8 cellular contexts compared by ENCODE assay signal in the genomic region with DNA sequence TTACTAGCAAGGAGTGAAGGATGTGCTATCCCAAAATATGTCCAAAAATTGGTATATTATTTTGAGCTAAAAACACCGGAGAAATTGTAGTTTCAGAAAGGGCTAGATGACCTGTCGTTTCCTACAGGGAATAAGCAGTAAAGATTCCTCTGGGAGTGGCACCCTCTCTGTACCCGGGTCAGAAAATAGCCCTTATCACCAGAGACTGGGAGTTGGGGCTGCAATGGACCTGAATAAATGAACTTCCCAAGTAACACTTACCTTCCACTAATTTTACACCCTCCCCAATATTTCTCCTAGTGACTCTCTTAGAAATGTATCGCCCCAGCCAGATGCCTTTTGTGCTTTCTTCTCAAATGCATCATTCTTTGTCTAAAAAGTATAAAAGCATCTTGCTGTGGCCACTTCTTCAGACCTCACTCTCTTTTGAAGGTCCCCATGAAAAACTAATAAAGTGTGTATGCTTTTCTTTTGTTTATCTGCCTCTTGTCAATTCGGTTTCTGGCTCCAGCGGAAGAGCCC. TPM values are rescaled to one million over a fixed set of nuclear protein-coding genes. Genes with fewer than 3 reads are reported as not detected.
DNase-seq lines count a peak whose midpoint lies in the region; ATAC-seq and TF ChIP-seq lines count a peak whose summit lies in the region.

No MANE protein-coding gene starts in this region.

- H3K4me1 ChIP-seq in Caco-2 (no peaks in the 10 kb centered on the region), endocrine pancreas (ENCODE audit: control insufficient read depth, insufficient read depth, low read length) (peaks cover 5% of the 10 kb centered on the region), neuronal stem cell (ENCODE audit: control insufficient read depth in 2 of 2, insufficient read depth in 1 of 2, low read depth in 1 of 2, low read length in 2 of 2) (peaks cover 6 to 10% of the 10 kb centered on the region in 2 donors)

- no peak overlapping the region for H3K14ac ChIP-seq in neuronal stem cell (ENCODE audit: low read length)

- H3K36me3 ChIP-seq in Caco-2 (ENCODE audit: control insufficient read depth, insufficient read depth, low read length): no peaks in the 10 kb centered on the region
- H3K36me3 ChIP-seq in endocrine pancreas (ENCODE audit: control insufficient read depth, insufficient read depth, low read length): no peaks in the 10 kb centered on the region
- peaks cover 1 to 16% of the 10 kb centered on the region in 2 donors for H3K36me3 ChIP-seq in neuronal stem cell (replicated peaks in 1 of 2; ENCODE audit: control insufficient read depth in 2 of 2, insufficient read depth in 2 of 2, low read length in 2 of 2)

- no peak overlapping the region for H2BK12ac ChIP-seq in neuronal stem cell (ENCODE audit: low read length)

- CTCF ChIA-PET in Caco-2 (lab: Charles Lee): no interaction called here

- H4K8ac ChIP-seq in neuronal stem cell (ENCODE audit: low read depth, low read length): no peak overlapping the region

- H3K27me3 ChIP-seq in Caco-2 (replicated peaks; ENCODE audit: control insufficient read depth, insufficient read depth, low read length) (no peaks in the 10 kb centered on the region), endocrine pancreas (ENCODE audit: control insufficient read depth, insufficient read depth, low read length) (no peaks in the 10 kb centered on the region), neuronal stem cell (ENCODE audit: control insufficient read depth in 3 of 3, insufficient read depth in 3 of 3, low read depth in 1 of 3, low read length in 3 of 3) (no peaks in the 10 kb centered on the region)

- H3K27ac ChIP-seq in neuronal stem cell (replicated peaks; ENCODE audit: low read length): peak overlapping the region; percentile 88

- no peaks in the 10 kb centered on the region for H3K9me3 Mint-ChIP-seq in Caco-2 (ENCODE audit: unreplicated experiment)

- no peak overlapping the region for H3K18ac ChIP-seq in neuronal stem cell (ENCODE audit: low read length)

- H2AFZ ChIP-seq in neuronal stem cell (ENCODE audit: low read length): peak overlapping the region; percentile 99

- intact Hi-C loops in Caco-2 (cut with micrococcal nuclease; ENCODE audit: unreplicated experiment): loop anchor here (10.0 kb wide), 1 partner anchor 468 kb away; no protein-coding TSS in a partner anchor

- H3K27me3 Mint-ChIP-seq in Caco-2 (ENCODE audit: insufficient read depth, unreplicated experiment): no peaks in the 10 kb centered on the region

- TF ChIP-seq CTCF in Caco-2 (IDR thresholded peaks at IDR 0.05; ENCODE audit: insufficient read depth in 1 of 2, low read depth in 1 of 2, low read length in 1 of 2, severe bottlenecking in 1 of 2, unreplicated experiment in 1 of 2): no peak

- no peak overlapping the region for H3K23ac ChIP-seq in neuronal stem cell (ENCODE audit: low read depth, low read length, poor library complexity)

- ATAC-seq in GM21529 (IDR thresholded peaks at IDR 0.05; ENCODE audit: unreplicated experiment): no peak

- H3K4me3 Mint-ChIP-seq in Caco-2 (ENCODE audit: unreplicated experiment): peak overlapping the region; percentile 86

- no peaks in the 10 kb centered on the region for H3K79me1 ChIP-seq in neuronal stem cell (ENCODE audit: low read depth, low read length)

- H3K36me3 Mint-ChIP-seq in Caco-2 (ENCODE audit: insufficient read depth, unreplicated experiment): peaks cover 15% of the 10 kb centered on the region

- DNase-seq in Caco-2 (no peak), NCI-H146 treated with DMSO at 0.1 percent for 48 hours (lab: John Stamatoyannopoulos, UW; ENCODE audit: unreplicated experiment) (peak; percentile 61), neuronal stem cell (ENCODE audit: low spot score) (no peak), Ammon's horn (ENCODE audit: low spot score) (no peak), NCI-H1930 (lab: John Stamatoyannopoulos, UW) (no peak), DMS79 (lab: John Stamatoyannopoulos, UW) (no peak)

- no peak overlapping the region for H3K4ac ChIP-seq in neuronal stem cell (ENCODE audit: low read length)

- WGBS in neuronal stem cell (ENCODE audit: extremely low coverage in 2 of 2, insufficient read length in 2 of 2, insufficient replicate concordance in 1 of 2), 2 donors: no CpG with 5 or more reads among the region's 6 CpGs

- H3K9me3 ChIP-seq in Caco-2 (no peaks in the 10 kb centered on the region), endocrine pancreas (ENCODE audit: control insufficient read depth, low read length) (no peaks in the 10 kb centered on the region), neuronal stem cell (replicated peaks in 1 of 2; ENCODE audit: control insufficient read depth in 2 of 2, insufficient read depth in 1 of 2, low read depth in 1 of 2, low read length in 2 of 2) (no peaks in the 10 kb centered on the region)

- H3K9ac ChIP-seq in endocrine pancreas (ENCODE audit: control insufficient read depth, insufficient read depth, low read length) (peak overlapping the region; percentile 15), neuronal stem cell (ENCODE audit: low read depth, low read length, poor library complexity) (peak overlapping the region; percentile 83)

- H2BK15ac ChIP-seq in neuronal stem cell (ENCODE audit: low read length): no peak overlapping the region

- TSS peak; percentile 91 for BruUV-seq in Caco-2 (replicated peaks; lab: Mats Ljungman, UMichigan)

- no peaks in the 10 kb centered on the region for H3K4me1 Mint-ChIP-seq in Caco-2 (ENCODE audit: low read depth, unreplicated experiment)

- no peak overlapping the region for H2BK5ac ChIP-seq in neuronal stem cell (ENCODE audit: low read length)

- POLR2A ChIA-PET in Caco-2 (lab: Charles Lee): interaction anchor here (0.6 kb wide), 1 partner anchor 9 kb away, joined by 3 read pairs; no protein-coding TSS in a partner anchor

- H3K4me3 ChIP-seq in Caco-2 (ENCODE audit: low read depth, low read length): peak overlapping the region; percentile 60
- H3K4me3 ChIP-seq in endocrine pancreas (ENCODE audit: control insufficient read depth, insufficient read depth, low read length): peak overlapping the region; percentile 50
- peak overlapping the region; percentile 62 to 84 for H3K4me3 ChIP-seq in neuronal stem cell (ENCODE audit: low read length in 2 of 2)

- no peak overlapping the region for H4K91ac ChIP-seq in neuronal stem cell (ENCODE audit: low read depth, low read length, poor library complexity)

- no peak overlapping the region for H2AK5ac ChIP-seq in neuronal stem cell (ENCODE audit: low read depth, low read length)

- peak overlapping the region; percentile 90 for H3K27ac Mint-ChIP-seq in Caco-2 (ENCODE audit: unreplicated experiment)

- H2BK120ac ChIP-seq in neuronal stem cell (ENCODE audit: low read depth, low read length): no peak overlapping the region

- peak overlapping the region; percentile 55 for H3K4me2 ChIP-seq in neuronal stem cell (ENCODE audit: insufficient read depth, low read length, poor library complexity, severe bottlenecking)

RNA-seq across cellular contexts. Expression of gene RMC1, which starts 0.7 kb away (rescaled TPM):
- total RNA-seq in Caco-2 (2022): 12.1 and 12.9 TPM in 2 replicates
- 22.7 TPM for polyA plus RNA-seq in neuronal stem cell (2013, experiment 1 of 2)
- polyA plus RNA-seq in neuronal stem cell (2013, experiment 2 of 2): 20.9 TPM

RNA-seq across cellular contexts. Expression of gene RIOK3, which starts 49.5 kb away (rescaled TPM):
- 28.1 and 32.4 TPM in 2 replicates for total RNA-seq in Caco-2 (2022)
- 18.9 TPM for polyA plus RNA-seq in neuronal stem cell (2013, experiment 1 of 2)
- 20.2 TPM for polyA plus RNA-seq in neuronal stem cell (2013, experiment 2 of 2)
